ENCODE assay signal across 7 cellular contexts in the genomic region with DNA sequence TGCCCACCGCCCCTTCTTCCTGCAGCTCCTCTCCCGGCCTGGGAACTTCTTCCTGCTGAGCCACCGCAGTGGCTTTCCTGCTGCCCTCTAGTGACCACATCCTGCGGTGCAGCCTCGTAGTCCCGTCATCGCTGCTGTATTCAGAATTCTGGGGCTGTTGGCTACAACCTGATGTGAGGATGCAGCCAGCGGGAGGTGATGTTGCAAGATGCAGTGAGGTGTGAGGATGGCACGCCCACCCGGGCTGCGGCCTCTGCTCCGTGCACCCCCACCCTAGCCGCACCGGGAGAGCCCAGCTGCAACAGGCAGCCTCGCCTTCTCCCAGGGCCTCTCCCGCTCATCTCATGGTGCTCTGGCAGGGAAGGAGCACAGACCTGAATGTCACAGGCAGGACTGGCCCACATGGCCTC. TPM values are rescaled to one million over a fixed set of nuclear protein-coding genes. Genes with fewer than 3 reads are reported as not detected.
DNase-seq lines count a peak whose midpoint lies in the region; FAIRE-seq and TF ChIP-seq lines count a peak whose summit lies in the region.

No MANE protein-coding gene starts in this region.

- H3K36me3 Mint-ChIP-seq in type B pancreatic cell: no peaks in the 10 kb centered on the region

- H3K27ac Mint-ChIP-seq in type B pancreatic cell: no peak overlapping the region

- H3K4me1 Mint-ChIP-seq in type B pancreatic cell (ENCODE audit: unreplicated experiment): peaks cover 46% of the 10 kb centered on the region

- DNase-seq in Kasumi-1 (lab: John Stamatoyannopoulos, UW): peak; percentile 50 to 76
- DNase-seq in RPMI8226: peak; percentile 60
- DNase-seq in activated effector memory CD4-positive, alpha-beta T cell treated with anti-CD3 and anti-CD28 coated beads, Interleukin-2, amount 50 U/mL, for 16 hours: peak; percentile 86
- peak; percentile 68 to 82 for DNase-seq in frontal cortex (ENCODE audit: low spot score in 2 of 2)
- peak; percentile 77 for DNase-seq in occipital lobe (lab: John Stamatoyannopoulos, UW)
- DNase-seq in type B pancreatic cell (ENCODE audit: extremely low spot score, unreplicated experiment): peak; percentile 89

- TF ChIP-seq CTCF in GM12875 (IDR thresholded peaks at IDR 0.05; ENCODE audit: borderline replicate concordance, insufficient read depth, low read depth, low read length): peak; percentile 91
- peak; percentile 96 for TF ChIP-seq CTCF in type B pancreatic cell (conservative IDR thresholded peaks at IDR 0.05)

- H3K4me3 ChIP-seq in GM12875 (ENCODE audit: low read depth, low read length): no peak overlapping the region

- peak overlapping the region; percentile 26 for H3K4me3 Mint-ChIP-seq in type B pancreatic cell

- no peaks in the 10 kb centered on the region for H3K9me3 Mint-ChIP-seq in type B pancreatic cell

- FAIRE-seq in frontal cortex (lab: Jason Lieb, UNC): no peak

- peaks cover 23% of the 10 kb centered on the region for H3K27me3 Mint-ChIP-seq in type B pancreatic cell

RNA-seq across cellular contexts. Expression of gene CHST1, which starts 10.1 kb away (rescaled TPM):
- 10.6 TPM for total RNA-seq in frontal cortex
- 10.5 TPM for total RNA-seq in occipital lobe
- 4.5 and 9.2 TPM in 2 replicates for total RNA-seq in type B pancreatic cell (ENCODE audit: low replicate concordance)
